9 cellular contexts compared by ENCODE assay signal in the genomic region with DNA sequence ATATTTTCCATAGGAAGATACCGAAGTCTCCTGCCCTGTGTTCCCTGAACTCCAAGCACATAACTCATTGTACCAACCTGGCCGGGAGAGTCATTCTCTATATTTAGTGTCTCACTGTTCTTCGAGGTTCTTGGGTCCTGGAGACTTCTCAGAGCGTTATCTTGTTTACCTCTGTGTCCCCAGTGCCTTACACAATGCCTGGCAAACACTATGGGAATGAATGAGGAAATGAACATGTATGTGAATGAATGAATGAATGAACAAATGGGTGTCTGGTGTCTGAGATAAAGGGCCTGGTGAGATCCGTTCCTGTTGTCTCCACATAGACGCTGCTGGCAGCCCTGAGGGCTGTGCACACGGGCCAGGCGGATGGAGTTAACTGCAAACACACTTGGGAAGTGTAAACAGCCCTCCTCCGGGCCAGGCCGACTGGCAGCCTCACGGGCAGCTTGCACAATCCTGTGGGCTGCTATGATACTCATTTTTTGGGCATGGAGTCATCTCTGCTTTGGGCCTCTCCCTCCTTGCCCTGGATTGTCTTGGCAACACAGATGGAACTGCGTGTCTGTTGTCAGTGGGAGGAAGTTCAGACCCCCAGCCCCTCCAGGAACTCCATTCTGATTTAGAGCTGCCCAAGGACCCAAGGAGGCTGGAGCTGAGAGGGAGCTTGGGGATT.
DNase-seq lines count a peak whose midpoint lies in the region; ATAC-seq, FAIRE-seq and TF ChIP-seq lines count a peak whose summit lies in the region.
"Had no signal": no experiment of that assay in that cellular context is flagged by ENCODE, and none has a peak within 500 bp of the region (broad histone marks: within the 10 kb centered on the region; RNA-seq: fewer than 3 reads in every experiment).

No MANE protein-coding gene starts in this region.

- intact Hi-C loops in sciatic nerve (cut with DNase I) = loop anchor here (5.0 kb wide), 1 partner anchor 1303 kb away; no protein-coding TSS in a partner anchor

- no peak overlapping the region for H3K27ac Mint-ChIP-seq in stimulated activated effector memory CD8-positive, alpha-beta T cell treated with anti-CD3 and anti-CD28 coated beads, Interleukin-12 subunit alpha, Interleukin-12 subunit beta, amount 100 ng/mL, for 72 hours
- no peak overlapping the region for H3K27ac Mint-ChIP-seq in nephron progenitor cell
- H3K27ac Mint-ChIP-seq: memory B cell had no signal

- no peak overlapping the region for H3K4me3 Mint-ChIP-seq in stimulated activated effector memory CD8-positive, alpha-beta T cell treated with anti-CD3 and anti-CD28 coated beads, Interleukin-12 subunit alpha, Interleukin-12 subunit beta, amount 100 ng/mL, for 72 hours
- no peak overlapping the region for H3K4me3 Mint-ChIP-seq in nephron progenitor cell
- H3K4me3 Mint-ChIP-seq: memory B cell had no signal

- peak; percentile 35 for DNase-seq in ELF-1 (ENCODE audit: low read depth, low spot score)
- DNase-seq in RCC 7860 (ENCODE audit: low spot score) = peak; percentile 80
- peak; percentile 95 for DNase-seq in fibroblast of mammary gland (ENCODE audit: low read depth)
- peak; percentile 74 for DNase-seq in sciatic nerve (ENCODE audit: low spot score)
- no peak for DNase-seq in activated CD4-positive, alpha-beta T cell treated with anti-CD3 and anti-CD28 coated beads for 48 hours
- DNase-seq in stimulated activated effector memory CD8-positive, alpha-beta T cell treated with anti-CD3 and anti-CD28 coated beads, Interleukin-12 subunit alpha, Interleukin-12 subunit beta, amount 100 ng/mL, for 72 hours (ENCODE audit: low spot score in 2 of 2) = no peak
- no peak for DNase-seq in nephron progenitor cell

- H3K4me3 ChIP-seq in fibroblast of mammary gland (ENCODE audit: control insufficient read depth, low read depth, low read length) = no peak overlapping the region

- no peaks in the 10 kb centered on the region for H3K4me1 Mint-ChIP-seq in stimulated activated effector memory CD8-positive, alpha-beta T cell treated with anti-CD3 and anti-CD28 coated beads, Interleukin-12 subunit alpha, Interleukin-12 subunit beta, amount 100 ng/mL, for 72 hours
- peaks cover 14% of the 10 kb centered on the region for H3K4me1 Mint-ChIP-seq in nephron progenitor cell
- H3K4me1 Mint-ChIP-seq: memory B cell had no signal

- TF ChIP-seq CTCF in fibroblast of mammary gland (conservative IDR thresholded peaks at IDR 0.05; ENCODE audit: control insufficient read depth, insufficient read depth, low read depth, low read length) = no peak
- no peak for TF ChIP-seq CTCF in nephron progenitor cell (IDR thresholded peaks at IDR 0.05)

- no peaks in the 10 kb centered on the region for H3K9me3 Mint-ChIP-seq in stimulated activated effector memory CD8-positive, alpha-beta T cell treated with anti-CD3 and anti-CD28 coated beads, Interleukin-12 subunit alpha, Interleukin-12 subunit beta, amount 100 ng/mL, for 72 hours
- peaks cover 13% of the 10 kb centered on the region for H3K9me3 Mint-ChIP-seq in nephron progenitor cell
- H3K9me3 Mint-ChIP-seq: memory B cell had no signal

- H3K36me3 Mint-ChIP-seq in stimulated activated effector memory CD8-positive, alpha-beta T cell treated with anti-CD3 and anti-CD28 coated beads, Interleukin-12 subunit alpha, Interleukin-12 subunit beta, amount 100 ng/mL, for 72 hours = no peaks in the 10 kb centered on the region
- H3K36me3 Mint-ChIP-seq in nephron progenitor cell (ENCODE audit: low read depth) = no peaks in the 10 kb centered on the region
- H3K36me3 Mint-ChIP-seq: memory B cell had no signal

- peaks cover 91% of the 10 kb centered on the region for H3K27me3 Mint-ChIP-seq in nephron progenitor cell (ENCODE audit: low read depth, poor library complexity)
- H3K27me3 Mint-ChIP-seq: memory B cell had no signal

- ATAC-seq in sciatic nerve = peak; percentile 95
- no peak for ATAC-seq in stimulated activated effector memory CD8-positive, alpha-beta T cell treated with anti-CD3 and anti-CD28 coated beads, Interleukin-12 subunit alpha, Interleukin-12 subunit beta, amount 100 ng/mL, for 72 hours
- ATAC-seq in HG02973 (IDR thresholded peaks at IDR 0.05; ENCODE audit: unreplicated experiment) = no peak

- FAIRE-seq in RCC 7860 (lab: Jason Lieb, UNC) = no peak

Comparison
In these comparisons a context has a peak if more than half of its experiments do, and no peak if none do; other contexts are left out.
1. DNase-seq: peak in ELF-1 (single experiment), RCC 7860 (single experiment), fibroblast of mammary gland (single experiment) and sciatic nerve (single experiment); none in activated CD4-positive, alpha-beta T cell treated with anti-CD3 and anti-CD28 coated beads for 48 hours (single experiment), stimulated activated effector memory CD8-positive, alpha-beta T cell treated with anti-CD3 and anti-CD28 coated beads, Interleukin-12 subunit alpha, Interleukin-12 subunit beta, amount 100 ng/mL, for 72 hours (0 of 2) and nephron progenitor cell (single experiment).